In genomic region chr13:64716936-64717335, GRCh38 we compare ENCODE assay signal across 28 cellular contexts.
"Had no signal": no experiment of that assay in that cellular context is flagged by ENCODE, and none has a peak within 500 bp of the region (broad histone marks: within the 10 kb centered on the region; RNA-seq: fewer than 3 reads in every experiment).

No MANE protein-coding gene starts in this region.

- H3K36me3 ChIP-seq: adrenal gland, esophagus muscularis mucosa, right lobe of liver, stomach, suprapubic skin, tibial nerve, uterus, WERI-Rb-1 had no signal

- H3K27ac ChIP-seq: adrenal gland, esophagus muscularis mucosa, right lobe of liver, skin epidermis, stomach, suprapubic skin, tibial nerve, uterus, WERI-Rb-1 had no signal

- DNase-seq: activated naive CD4-positive, alpha-beta T cell; activated T-cell treated with anti-CD3 and anti-CD28 coated beads, Interleukin-2, amount 50 U/mL, for 24 hours; adrenal gland; effector memory CD8-positive, alpha-beta T cell; glutamatergic neuron; hypothalamus; occipital lobe; posterior cingulate gyrus; right lobe of liver; stimulated activated CD4-positive, alpha-beta T cell treated with anti-CD3 and anti-CD28 coated beads, Interleukin-2, amount 100 ng/mL, for 24 hours; stomach; uterus; WERI-Rb-1 had no signal

- H3K27me3 Mint-ChIP-seq: activated naive CD8-positive, alpha-beta T cell; activated T-cell treated with anti-CD3 and anti-CD28 coated beads, Interleukin-2, amount 50 U/mL, for 24 hours; central memory CD8-positive, alpha-beta T cell; effector memory CD8-positive, alpha-beta T cell; memory B cell; natural killer cell treated with Interleukin-12 subunit alpha and Interleukin-12 subunit beta and Interleukin-15 and Interleukin-18, amount 100 ng/mL, for 72 hours had no signal

- H3K4me1 Mint-ChIP-seq: central memory CD8-positive, alpha-beta T cell; memory B cell; stimulated activated effector memory CD8-positive, alpha-beta T cell treated with anti-CD3 and anti-CD28 coated beads, Interleukin-12 subunit alpha, Interleukin-12 subunit beta, amount 100 ng/mL, for 72 hours had no signal

- H3K4me3 Mint-ChIP-seq: activated naive CD8-positive, alpha-beta T cell; activated T-cell treated with anti-CD3 and anti-CD28 coated beads, Interleukin-2, amount 50 U/mL, for 24 hours; central memory CD8-positive, alpha-beta T cell; effector memory CD8-positive, alpha-beta T cell; memory B cell; natural killer cell treated with Interleukin-12 subunit alpha and Interleukin-12 subunit beta and Interleukin-15 and Interleukin-18, amount 100 ng/mL, for 72 hours; stimulated activated effector memory CD8-positive, alpha-beta T cell treated with anti-CD3 and anti-CD28 coated beads, Interleukin-12 subunit alpha, Interleukin-12 subunit beta, amount 100 ng/mL, for 72 hours; T-helper 2 cell treated with Interferon-gamma antibody and Interleukin-4, amounts not matched to agents 5 μg/mL and 100 μg/mL, for 36 hours had no signal

- H3K9me3 ChIP-seq: adrenal gland, esophagus muscularis mucosa, right lobe of liver, suprapubic skin, tibial nerve, uterus had no signal

- H3K4me1 ChIP-seq: adrenal gland, esophagus muscularis mucosa, right lobe of liver, stomach, suprapubic skin, tibial nerve, uterus had no signal

- FAIRE-seq: astrocyte, colon, frontal cortex, TTC549 had no signal

- H3K36me3 Mint-ChIP-seq: activated naive CD8-positive, alpha-beta T cell; memory B cell; stimulated activated effector memory CD8-positive, alpha-beta T cell treated with anti-CD3 and anti-CD28 coated beads, Interleukin-12 subunit alpha, Interleukin-12 subunit beta, amount 100 ng/mL, for 72 hours had no signal

- H3K4me3 ChIP-seq: adrenal gland, esophagus muscularis mucosa, right lobe of liver, skin epidermis, stomach, suprapubic skin, tibial nerve, uterus had no signal

- H3K27me3 ChIP-seq: adrenal gland, esophagus muscularis mucosa, right lobe of liver, stomach, suprapubic skin, tibial nerve, uterus had no signal

- H3K27ac Mint-ChIP-seq: activated naive CD8-positive, alpha-beta T cell; activated T-cell treated with anti-CD3 and anti-CD28 coated beads, Interleukin-2, amount 50 U/mL, for 24 hours; activated T-helper 2 cell treated with anti-CD3 and anti-CD28 coated beads, Interferon-gamma antibody, Interleukin-2, Interleukin-4, amounts not matched to agents 10 μg/mL and 5 μg/mL and 100 μg/mL, durations not matched to agents 14 hours and 24 hours and 36 hours; effector memory CD8-positive, alpha-beta T cell; memory B cell; natural killer cell treated with Interleukin-12 subunit alpha and Interleukin-12 subunit beta and Interleukin-15 and Interleukin-18, amount 100 ng/mL, for 72 hours; stimulated activated effector memory CD8-positive, alpha-beta T cell treated with anti-CD3 and anti-CD28 coated beads, Interleukin-12 subunit alpha, Interleukin-12 subunit beta, amount 100 ng/mL, for 72 hours; T-helper 2 cell treated with Interferon-gamma antibody and Interleukin-4, amounts not matched to agents 5 μg/mL and 100 μg/mL, for 36 hours had no signal
